ENCODE assay signal across 17 cellular contexts in genomic region chr20:16082051-16082550, GRCh38.
DNase-seq lines count a peak whose midpoint lies in the region; ATAC-seq and TF ChIP-seq lines count a peak whose summit lies in the region.
"Had no signal": no experiment of that assay in that cellular context is flagged by ENCODE, and none has a peak within 500 bp of the region (broad histone marks: within the 10 kb centered on the region; RNA-seq: fewer than 3 reads in every experiment).

No MANE protein-coding gene starts in this region.

- H2BK15ac ChIP-seq in mesendoderm (replicated peaks; ENCODE audit: low read depth), result no peak overlapping the region

- no peak for TF ChIP-seq CTCF in KMS-11 (conservative IDR thresholded peaks at IDR 0.05; ENCODE audit: low read depth, low read length)
- TF ChIP-seq CTCF in ascending aorta (IDR thresholded peaks at IDR 0.05), result no peak

- no peak overlapping the region for H3K9ac ChIP-seq in KMS-11
- no peak overlapping the region for H3K9ac ChIP-seq in mesendoderm (ENCODE audit: low read length)
- H3K9ac ChIP-seq: BLaER1 treated with 17β-estradiol and CSF1 and Interleukin-3, amounts not matched to agents 10 nM and 100 nM had no signal

- H3K27ac Mint-ChIP-seq in naive B cell, result peak overlapping the region; percentile 44 to 91 (median 78)
- H3K27ac Mint-ChIP-seq in stimulated activated memory B cell treated with anti-CD40 and anti-IgM and Interleukin-4, amounts not matched to agents 10 μg/mL and 1 μg/mL and 100 μg/mL, for 72 hours, result peak overlapping the region; percentile 42
- H3K27ac Mint-ChIP-seq: CD4-positive, alpha-beta T cell; CD8-positive, alpha-beta memory T cell; HFFc6 had no signal

- H3K9me3 ChIP-seq in ascending aorta, result no peaks in the 10 kb centered on the region
- H3K9me3 ChIP-seq: HAP-1 had no signal

- H3K18ac ChIP-seq in mesendoderm (ENCODE audit: low read length), result no peak overlapping the region

- H3K27me3 ChIP-seq in KMS-11 (ENCODE audit: insufficient read depth, low read depth), result no peaks in the 10 kb centered on the region
- H3K27me3 ChIP-seq in mesendoderm (ENCODE audit: insufficient read depth, low read length, poor library complexity), result no peaks in the 10 kb centered on the region
- H3K27me3 ChIP-seq in ascending aorta, result no peaks in the 10 kb centered on the region
- H3K27me3 ChIP-seq: BLaER1 treated with 17β-estradiol and CSF1 and Interleukin-3, amounts not matched to agents 10 nM and 100 nM had no signal

- no peaks in the 10 kb centered on the region for H3K36me3 ChIP-seq in KMS-11 (ENCODE audit: insufficient read depth)
- H3K36me3 ChIP-seq in mesendoderm (ENCODE audit: control insufficient read depth, insufficient read depth, low read length), result no peaks in the 10 kb centered on the region
- no peaks in the 10 kb centered on the region for H3K36me3 ChIP-seq in ascending aorta
- H3K36me3 ChIP-seq: HAP-1 had no signal

- no peak overlapping the region for H2AFZ ChIP-seq in KMS-11 (ENCODE audit: low read depth)

- no peak overlapping the region for H4K8ac ChIP-seq in mesendoderm (ENCODE audit: low read depth, low read length)

- intact Hi-C loops in ascending aorta (cut with DNase I), result no loop called here

- no peak overlapping the region for H2BK5ac ChIP-seq in mesendoderm (ENCODE audit: low read length)

- peak overlapping the region; percentile 48; the same call in 1 of the 2 replicates for H3K27ac ChIP-seq in KMS-11
- H3K27ac ChIP-seq in mesendoderm (ENCODE audit: low read depth, low read length), result no peak overlapping the region
- H3K27ac ChIP-seq in substantia nigra (ENCODE audit: low read depth, low read length, poor library complexity, severe bottlenecking), result no peak overlapping the region
- H3K27ac ChIP-seq in ascending aorta, result no peak overlapping the region

- peaks cover 0 to 35% (median 21%) of the 10 kb centered on the region in 7 donors for H3K9me3 Mint-ChIP-seq in naive B cell
- H3K9me3 Mint-ChIP-seq in stimulated activated memory B cell treated with anti-CD40 and anti-IgM and Interleukin-4, amounts not matched to agents 10 μg/mL and 1 μg/mL and 100 μg/mL, for 72 hours, result peaks cover 7% of the 10 kb centered on the region

- H3K4me1 Mint-ChIP-seq in naive B cell, result peaks cover 46 to 63% (median 62%) of the 10 kb centered on the region in 3 donors
- H3K4me1 Mint-ChIP-seq in stimulated activated memory B cell treated with anti-CD40 and anti-IgM and Interleukin-4, amounts not matched to agents 10 μg/mL and 1 μg/mL and 100 μg/mL, for 72 hours, result peaks cover 53% of the 10 kb centered on the region
- H3K4me1 Mint-ChIP-seq: CD8-positive, alpha-beta memory T cell had no signal

- no CpG with 5 or more reads among the region's 2 CpGs for WGBS in mesendoderm (ENCODE audit: extremely low coverage, insufficient coverage, low lambda C conversion rate)

- ATAC-seq in naive B cell (ENCODE audit: low read depth in 2 of 2), result no peak
- ATAC-seq in stimulated activated memory B cell treated with anti-CD40 and anti-IgM and Interleukin-4, amounts not matched to agents 10 μg/mL and 1 μg/mL and 100 μg/mL, for 72 hours, result no peak

- H3K4me3 Mint-ChIP-seq in naive B cell, result peak overlapping the region in 7 of 8 donors; percentile 19 to 84 (median 76)
- H3K4me3 Mint-ChIP-seq in stimulated activated memory B cell treated with anti-CD40 and anti-IgM and Interleukin-4, amounts not matched to agents 10 μg/mL and 1 μg/mL and 100 μg/mL, for 72 hours, result no peak overlapping the region
- H3K4me3 Mint-ChIP-seq: CD14-positive monocyte; CD4-positive, alpha-beta T cell; HFFc6 had no signal

- H3K4me3 ChIP-seq in KMS-11 (IDR thresholded peaks at IDR 0.05; ENCODE audit: insufficient read depth, low read depth, low read length) (no peak overlapping the region), mesendoderm (ENCODE audit: low read length) (no peak overlapping the region), ascending aorta (no peak overlapping the region)
- H3K4me3 ChIP-seq: BLaER1 treated with 17β-estradiol and CSF1 and Interleukin-3, amounts not matched to agents 10 nM and 100 nM; HAP-1 had no signal

- peaks cover 6 to 22% of the 10 kb centered on the region in 2 donors for H3K36me3 Mint-ChIP-seq in naive B cell
- H3K36me3 Mint-ChIP-seq in stimulated activated memory B cell treated with anti-CD40 and anti-IgM and Interleukin-4, amounts not matched to agents 10 μg/mL and 1 μg/mL and 100 μg/mL, for 72 hours, result peaks cover 6% of the 10 kb centered on the region
- H3K36me3 Mint-ChIP-seq: CD14-positive monocyte; CD8-positive, alpha-beta memory T cell had no signal

- no peaks in the 10 kb centered on the region for H3K79me2 ChIP-seq in KMS-11 (ENCODE audit: insufficient read depth, low read depth)
- no peaks in the 10 kb centered on the region for H3K79me2 ChIP-seq in mesendoderm (ENCODE audit: control insufficient read depth, insufficient read depth, low read length)

- H3K79me1 ChIP-seq in mesendoderm (ENCODE audit: low read length), result no peaks in the 10 kb centered on the region

- no peak overlapping the region for H2BK120ac ChIP-seq in mesendoderm (ENCODE audit: low read depth, low read length)

- no peak overlapping the region for H2AK5ac ChIP-seq in mesendoderm (ENCODE audit: low read length)

- H4K20me1 ChIP-seq in KMS-11 (ENCODE audit: insufficient read depth), result no peaks in the 10 kb centered on the region
- H4K20me1 ChIP-seq: BLaER1 treated with 17β-estradiol and CSF1 and Interleukin-3, amounts not matched to agents 10 nM and 100 nM had no signal

- H3K56ac ChIP-seq in mesendoderm (ENCODE audit: low read length), result no peak overlapping the region

- peak overlapping the region; percentile 66; the same call in 1 of the 2 replicates for H3K4me2 ChIP-seq in KMS-11
- no peak overlapping the region for H3K4me2 ChIP-seq in mesendoderm (ENCODE audit: low read length)

- no peak overlapping the region for H3K23ac ChIP-seq in mesendoderm (ENCODE audit: low read length)

- H3K4ac ChIP-seq in mesendoderm (ENCODE audit: low read depth, low read length), result no peak overlapping the region

- H4K5ac ChIP-seq in mesendoderm (ENCODE audit: low read length), result no peak overlapping the region

- no peaks in the 10 kb centered on the region for H3K27me3 Mint-ChIP-seq in naive B cell
- no peaks in the 10 kb centered on the region for H3K27me3 Mint-ChIP-seq in stimulated activated memory B cell treated with anti-CD40 and anti-IgM and Interleukin-4, amounts not matched to agents 10 μg/mL and 1 μg/mL and 100 μg/mL, for 72 hours
- H3K27me3 Mint-ChIP-seq: CD4-positive, alpha-beta T cell; CD8-positive, alpha-beta memory T cell had no signal

- peaks cover 38% of the 10 kb centered on the region for H3K4me1 ChIP-seq in KMS-11 (ENCODE audit: low read depth, poor library complexity, severe bottlenecking)
- H3K4me1 ChIP-seq in mesendoderm (ENCODE audit: control insufficient read depth, low read depth, low read length), result no peaks in the 10 kb centered on the region
- H3K4me1 ChIP-seq in ascending aorta, result no peaks in the 10 kb centered on the region
- H3K4me1 ChIP-seq: HAP-1 had no signal

- DNase-seq in naive B cell, result no peak
- DNase-seq in mesendoderm, result no peak
- no peak for DNase-seq in substantia nigra (lab: John Stamatoyannopoulos, UW)
- no peak for DNase-seq in ascending aorta (ENCODE audit: low spot score in 2 of 2)
- DNase-seq: CD4-positive, alpha-beta T cell; CD8-positive, alpha-beta memory T cell; DMS 273 treated with DMSO at 0.1 percent for 48 hours; DMS79; EL; GDM1; GOT3; HFFc6 had no signal
